In genomic region chr17:7833795-7834553, GRCh38 we compare ENCODE assay signal across 8 cellular contexts. TPM values are rescaled to one million over a fixed set of nuclear protein-coding genes. Genes with fewer than 3 reads are reported as not detected.
DNase-seq lines count a peak whose midpoint lies in the region; ATAC-seq and TF ChIP-seq lines count a peak whose summit lies in the region.

KDM6B (plus strand) TSS chr17:7834217; CDS start chr17:7845555, 11,338 bp downstream.

- H3K27ac ChIP-seq in mammary epithelial cell (ENCODE audit: insufficient read depth, low read depth, low read length) (peak within 1 kb of the TSS; percentile 97), iPS-20b (ENCODE audit: low read length) (no peak within 1 kb of the TSS)

- H3K27me3 Mint-ChIP-seq in WTC11 (ENCODE audit: low read depth): peaks cover 53% of the 10 kb centered on the region

- H3K36me3 ChIP-seq in mammary epithelial cell (ENCODE audit: insufficient read depth, low read length) (no peaks in the 10 kb centered on the region), iPS-20b (ENCODE audit: insufficient read depth, low read depth, low read length) (no peaks in the 10 kb centered on the region), skeletal muscle satellite cell (ENCODE audit: insufficient read depth, low read length) (no peaks in the 10 kb centered on the region)

- WGBS in mammary epithelial cell (ENCODE audit: low coverage, missing lambda C conversion rate): 0% methylated on average over 5 of the region's 49 CpGs

- peaks cover 25% of the 10 kb centered on the region for H3K4me1 Mint-ChIP-seq in WTC11

- H3K9me3 Mint-ChIP-seq in WTC11: no peaks in the 10 kb centered on the region

- peak within 1 kb of the TSS; percentile 69 to 94 (median 76) for H3K4me3 ChIP-seq in mammary epithelial cell (replicated peaks in 1 of 3; ENCODE audit: insufficient read depth in 1 of 3, low read depth in 2 of 3, low read length in 3 of 3)
- H3K4me3 ChIP-seq in iPS-20b (ENCODE audit: low read length): peak within 1 kb of the TSS; percentile 90
- H3K4me3 ChIP-seq in skeletal muscle satellite cell (ENCODE audit: low read length): peak within 1 kb of the TSS; percentile 86

- CTCF ChIA-PET in WTC11 (lab: Charles Lee): interaction anchor here (0.9 to 5.4 kb wide), 24 partner anchors 10 to 276 kb away, joined by 3 to 66 read pairs (median 5); partner anchors contain the start of genes CYB5D1, NAA38 and TMEM88
- CTCF ChIA-PET in mammary epithelial cell (lab: Charles Lee; ENCODE audit: low non-redundant PET): interaction anchor here (0.9 kb wide), 1 partner anchor 9 kb away, joined by 4 read pairs; no protein-coding TSS in a partner anchor

- H3K9me3 ChIP-seq in mammary epithelial cell (replicated peaks; ENCODE audit: insufficient read depth, low read length) (no peaks in the 10 kb centered on the region), iPS-20b (ENCODE audit: insufficient read depth, low read depth, low read length) (no peaks in the 10 kb centered on the region), skeletal muscle satellite cell (replicated peaks; ENCODE audit: low read length) (no peaks in the 10 kb centered on the region)

- H3K9ac ChIP-seq in mammary epithelial cell (ENCODE audit: insufficient read depth, low read length) (peak within 1 kb of the TSS; percentile 95), iPS-20b (ENCODE audit: low read depth, low read length) (peak within 1 kb of the TSS; percentile 68; the same call in 1 of the 2 replicates), skeletal muscle satellite cell (ENCODE audit: low read depth, low read length) (peak within 1 kb of the TSS; percentile 85)

- dilution Hi-C loops in mammary epithelial cell (cut with HindIII; ENCODE audit: low sequenced_read_pairs): no loop called here

- intact Hi-C loops in mammary epithelial cell (cut with micrococcal nuclease): loop anchor here (1.0 to 2.0 kb wide), 5 partner anchors 17 to 223 kb away; partner anchors contain the start of genes CHD3 and TP53

- H3K4me3 Mint-ChIP-seq in WTC11: peak within 1 kb of the TSS; percentile 82

- TF ChIP-seq CTCF in WTC11 (IDR thresholded peaks at IDR 0.05) (no peak), mammary epithelial cell (conservative IDR thresholded peaks at IDR 0.05 in 1 of 2, IDR thresholded peaks at IDR 0.05 in 1 of 2; ENCODE audit: extremely low read depth in 1 of 2, insufficient read depth in 1 of 2, low read depth in 1 of 2, low read length in 2 of 2) (no peak)

- H3K4me2 ChIP-seq in mammary epithelial cell (ENCODE audit: insufficient read depth, low read depth, low read length) (peak within 1 kb of the TSS; percentile 97), skeletal muscle satellite cell (ENCODE audit: low read length) (peak within 1 kb of the TSS; percentile 99)

- no peaks in the 10 kb centered on the region for H4K20me1 ChIP-seq in mammary epithelial cell (ENCODE audit: insufficient read depth, low read length)

- ATAC-seq in GM18502 (IDR thresholded peaks at IDR 0.05; ENCODE audit: poor library complexity, unreplicated experiment) (peak; percentile 50), HG03039 (IDR thresholded peaks at IDR 0.05; ENCODE audit: unreplicated experiment) (peak; percentile 36), WTC11 (peak; percentile 57), HG03520 (IDR thresholded peaks at IDR 0.05; ENCODE audit: unreplicated experiment) (no peak)

- H3K27me3 ChIP-seq in mammary epithelial cell (ENCODE audit: insufficient read depth, low read length) (no peaks in the 10 kb centered on the region), iPS-20b (ENCODE audit: insufficient read depth, low read length) (peaks cover 55% of the 10 kb centered on the region), skeletal muscle satellite cell (ENCODE audit: control insufficient read depth, insufficient read depth, low read length) (peaks cover 21% of the 10 kb centered on the region)

- DNase-seq in NCI-H2227 (lab: John Stamatoyannopoulos, UW; ENCODE audit: unreplicated experiment) (peak; percentile 89), WTC11 (ENCODE audit: low spot score) (peak; percentile 92), mammary epithelial cell (peak; percentile 88)

- H3K27ac Mint-ChIP-seq in WTC11: peak within 1 kb of the TSS; percentile 86

- POLR2A ChIA-PET in WTC11 (lab: Charles Lee): interaction anchor here (1.0 to 1.1 kb wide), 3 partner anchors 9 to 11 kb away, joined by 3 to 6 read pairs (median 3); no protein-coding TSS in a partner anchor

- H3K4me1 ChIP-seq in mammary epithelial cell (ENCODE audit: insufficient read depth, low read length) (peaks cover 34% of the 10 kb centered on the region), iPS-20b (ENCODE audit: insufficient read depth, low read length) (peaks cover 12% of the 10 kb centered on the region; the same call in 1 of the 2 replicates), skeletal muscle satellite cell (ENCODE audit: control insufficient read depth, insufficient read depth, low read length) (peaks cover 30% of the 10 kb centered on the region)

- H3K36me3 Mint-ChIP-seq in WTC11: no peaks in the 10 kb centered on the region

- in situ Hi-C loops in mammary epithelial cell (cut with MboI; ENCODE audit: low sequenced_read_pairs in 2 of 2): no loop called here

- peak within 1 kb of the TSS; percentile 94 for H2AFZ ChIP-seq in mammary epithelial cell (ENCODE audit: low read depth, low read length)

- no TSS peak for BruUV-seq in mammary epithelial cell (replicated peaks; lab: Mats Ljungman, UMichigan)

- H3K79me2 ChIP-seq in mammary epithelial cell (ENCODE audit: insufficient read depth, low read length): peaks cover 3% of the 10 kb centered on the region

TF ChIP-seq in WTC11, 78 proteins besides CTCF, POLR2A, EP300 and RAD21 (continues in another document):
- no peak for TF ChIP-seq ATF1 (CRISPR knock-in tag; IDR thresholded peaks at IDR 0.05)
- no peak for TF ChIP-seq ZNF232 (CRISPR knock-in tag; IDR thresholded peaks at IDR 0.05)
- TF ChIP-seq HMGA2 (CRISPR knock-in tag; IDR thresholded peaks at IDR 0.05): no peak
- TF ChIP-seq USF1 (CRISPR knock-in tag; IDR thresholded peaks at IDR 0.05): 0 out of 2 replicates have a peak, but pooled peaks have one; percentile 25
- TF ChIP-seq ATF6 (CRISPR knock-in tag; IDR thresholded peaks at IDR 0.05): no peak
- TF ChIP-seq HMGXB4 (CRISPR knock-in tag; IDR thresholded peaks at IDR 0.05): no peak
- TF ChIP-seq AR (CRISPR knock-in tag; IDR thresholded peaks at IDR 0.05): no peak

RNA-seq across cellular contexts. Expression of gene KDM6B, which starts in this region (rescaled TPM):
- total RNA-seq in WTC11 (2021): 13.2 to 16.1 TPM (median 15.8 TPM) in 3 replicates
- total RNA-seq in mammary epithelial cell: 10 to 100 TPM in 1 of 2 donors, 1 to 10 TPM in 1; 8.2 to 26.5 TPM
- polyA plus RNA-seq in mammary epithelial cell: 0.68 TPM
- polyA minus RNA-seq in mammary epithelial cell: 4.5 TPM
- 1.8 and 3.1 TPM in 2 replicates for total RNA-seq in skeletal muscle satellite cell (2012; rRNA removed)
